13 cellular contexts compared by ENCODE assay signal in genomic region chr3:63557912-63558311, GRCh38.
DNase-seq lines count a peak whose midpoint lies in the region; ATAC-seq, FAIRE-seq and TF ChIP-seq lines count a peak whose summit lies in the region.
"Had no signal": no experiment of that assay in that cellular context is flagged by ENCODE, and none has a peak within 500 bp of the region (broad histone marks: within the 10 kb centered on the region; RNA-seq: fewer than 3 reads in every experiment).

No MANE protein-coding gene starts in this region.

- H3K27me3 ChIP-seq in tibial artery = no peaks in the 10 kb centered on the region
- H3K27me3 ChIP-seq in brain microvascular endothelial cell (replicated peaks) = no peaks in the 10 kb centered on the region

- H3K4me1 ChIP-seq in tibial artery = no peaks in the 10 kb centered on the region

- intact Hi-C loops in tibial artery (cut with DNase I; ENCODE audit: low total_unique reads) = no loop called here

- H3K27ac ChIP-seq in tibial artery (no peak overlapping the region), brain microvascular endothelial cell (no peak overlapping the region)

- no peaks in the 10 kb centered on the region for H3K4me1 Mint-ChIP-seq in effector memory CD8-positive, alpha-beta T cell (ENCODE audit: low read depth in 2 of 2)

- no peaks in the 10 kb centered on the region for H3K9me3 ChIP-seq in tibial artery

- no peak overlapping the region for H3K4me3 Mint-ChIP-seq in effector memory CD8-positive, alpha-beta T cell

- H3K36me3 ChIP-seq in tibial artery (no peaks in the 10 kb centered on the region), brain microvascular endothelial cell (replicated peaks) (no peaks in the 10 kb centered on the region)

- H3K9me3 Mint-ChIP-seq in effector memory CD8-positive, alpha-beta T cell = peaks cover 0 to 1% of the 10 kb centered on the region in 2 donors

- H3K4me3 ChIP-seq in tibial artery (no peak overlapping the region), brain microvascular endothelial cell (ENCODE audit: low read depth, low read length) (no peak overlapping the region)

- H3K36me3 Mint-ChIP-seq in effector memory CD8-positive, alpha-beta T cell (ENCODE audit: insufficient read depth) = no peaks in the 10 kb centered on the region

- H3K27me3 Mint-ChIP-seq in effector memory CD8-positive, alpha-beta T cell = no peaks in the 10 kb centered on the region

- no peak for TF ChIP-seq CTCF in tibial artery (IDR thresholded peaks at IDR 0.05)
- TF ChIP-seq CTCF in brain microvascular endothelial cell (IDR thresholded peaks at IDR 0.05; ENCODE audit: low read depth, low read length, missing control alignments) = no peak

- peak; percentile 99 for ATAC-seq in GM18907 (IDR thresholded peaks at IDR 0.05; ENCODE audit: unreplicated experiment)
- ATAC-seq in GM21737 (IDR thresholded peaks at IDR 0.05; ENCODE audit: unreplicated experiment) = peak; percentile 67
- ATAC-seq in HG03354 (IDR thresholded peaks at IDR 0.05; ENCODE audit: poor library complexity, severe bottlenecking, unreplicated experiment) = peak; percentile 75
- ATAC-seq in effector memory CD8-positive, alpha-beta T cell (replicated peaks) = no peak

- peak; percentile 43 for DNase-seq in RPMI8226
- no peak for DNase-seq in GM19239 (ENCODE audit: insufficient read length, low spot score)
- no peak for DNase-seq in tibial artery
- DNase-seq in effector memory CD8-positive, alpha-beta T cell = no peak
- DNase-seq in brain microvascular endothelial cell = no peak
- DNase-seq: C1 segment of cervical spinal cord; EL; NCI-H1930; NK-92 treated with Interleukin-12 subunit alpha and Interleukin-12 subunit beta, amount 100 ng/mL, for 24 hours; SW 1271 had no signal

- in situ Hi-C loops in brain microvascular endothelial cell (cut with HindIII; ENCODE audit: low pct_ligation_motif_present, low sequenced_read_pairs) = no loop called here

- no peak overlapping the region for H3K27ac Mint-ChIP-seq in effector memory CD8-positive, alpha-beta T cell

- FAIRE-seq in GM19239 (lab: Jason Lieb, UNC) = no peak
